ENCODE assay signal across 1 cellular context in the genomic region with DNA sequence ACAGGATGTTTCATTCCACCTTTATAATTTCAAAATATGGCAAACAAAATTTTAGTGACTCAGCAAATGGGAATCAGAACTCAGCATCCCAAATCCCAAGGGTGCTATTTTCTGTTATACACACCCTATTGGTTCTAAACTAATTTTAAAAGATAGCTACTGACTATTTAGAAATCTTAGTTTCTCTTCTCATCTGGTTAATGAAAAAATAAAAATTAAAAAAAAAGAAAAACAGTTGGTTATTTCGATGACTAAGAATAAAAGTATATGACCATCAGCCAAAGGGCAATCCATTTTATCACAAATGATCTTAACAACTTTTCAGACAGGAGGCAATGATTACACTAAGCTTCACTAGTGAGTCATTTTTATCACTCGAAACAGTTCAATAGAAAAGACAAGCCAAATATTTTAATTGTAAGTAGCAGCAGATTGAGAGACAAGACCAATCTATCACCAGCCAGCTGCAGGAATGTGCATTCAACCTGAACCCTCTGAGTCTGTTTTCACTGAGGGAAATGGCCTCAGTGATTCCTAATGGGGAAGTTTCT.
TF ChIP-seq lines count a peak whose summit lies in the region.

No MANE protein-coding gene starts in this region.

TF ChIP-seq in SK-N-SH, 30 proteins besides CTCF, POLR2A, EP300 and RAD21 (continued from another document):
- TF ChIP-seq, protein P1, sequence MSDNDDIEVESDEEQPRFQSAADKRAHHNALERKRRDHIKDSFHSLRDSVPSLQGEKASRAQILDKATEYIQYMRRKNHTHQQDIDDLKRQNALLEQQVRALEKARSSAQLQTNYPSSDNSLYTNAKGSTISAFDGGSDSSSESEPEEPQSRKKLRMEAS (IDR thresholded peaks at IDR 0.05; ENCODE audit: low read depth) = no peak
- TF ChIP-seq FOXJ3 (CRISPR knock-in tag; IDR thresholded peaks at IDR 0.05) = no peak
- no peak for TF ChIP-seq MEF2A (IDR thresholded peaks at IDR 0.05; ENCODE audit: borderline replicate concordance, low read depth)
- TF ChIP-seq FOXM1 (IDR thresholded peaks at IDR 0.05; ENCODE audit: low read depth) = no peak
- no peak for TF ChIP-seq CHD2 (IDR thresholded peaks at IDR 0.05; ENCODE audit: low read length, partially characterized antibody)
- TF ChIP-seq, protein P2, sequence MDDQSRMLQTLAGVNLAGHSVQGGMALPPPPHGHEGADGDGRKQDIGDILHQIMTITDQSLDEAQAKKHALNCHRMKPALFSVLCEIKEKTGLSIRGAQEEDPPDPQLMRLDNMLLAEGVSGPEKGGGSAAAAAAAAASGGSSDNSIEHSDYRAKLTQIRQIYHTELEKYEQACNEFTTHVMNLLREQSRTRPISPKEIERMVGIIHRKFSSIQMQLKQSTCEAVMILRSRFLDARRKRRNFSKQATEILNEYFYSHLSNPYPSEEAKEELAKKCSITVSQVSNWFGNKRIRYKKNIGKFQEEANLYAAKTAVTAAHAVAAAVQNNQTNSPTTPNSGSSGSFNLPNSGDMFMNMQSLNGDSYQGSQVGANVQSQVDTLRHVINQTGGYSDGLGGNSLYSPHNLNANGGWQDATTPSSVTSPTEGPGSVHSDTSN (IDR thresholded peaks at IDR 0.05) = peak; percentile 64; the same call in 1 of the 2 replicates
- no peak for TF ChIP-seq GATA2 (CRISPR knock-in tag; IDR thresholded peaks at IDR 0.05)
- TF ChIP-seq TEAD4 (IDR thresholded peaks at IDR 0.05; ENCODE audit: borderline replicate concordance, insufficient read depth) = no peak
- TF ChIP-seq TAF1 (IDR thresholded peaks at IDR 0.05; ENCODE audit: borderline replicate concordance, low read depth, low read length) = no peak
- no peak for TF ChIP-seq POLR2AphosphoS5 (IDR thresholded peaks at IDR 0.05; ENCODE audit: low read depth, low read length)
- TF ChIP-seq, protein P3, sequence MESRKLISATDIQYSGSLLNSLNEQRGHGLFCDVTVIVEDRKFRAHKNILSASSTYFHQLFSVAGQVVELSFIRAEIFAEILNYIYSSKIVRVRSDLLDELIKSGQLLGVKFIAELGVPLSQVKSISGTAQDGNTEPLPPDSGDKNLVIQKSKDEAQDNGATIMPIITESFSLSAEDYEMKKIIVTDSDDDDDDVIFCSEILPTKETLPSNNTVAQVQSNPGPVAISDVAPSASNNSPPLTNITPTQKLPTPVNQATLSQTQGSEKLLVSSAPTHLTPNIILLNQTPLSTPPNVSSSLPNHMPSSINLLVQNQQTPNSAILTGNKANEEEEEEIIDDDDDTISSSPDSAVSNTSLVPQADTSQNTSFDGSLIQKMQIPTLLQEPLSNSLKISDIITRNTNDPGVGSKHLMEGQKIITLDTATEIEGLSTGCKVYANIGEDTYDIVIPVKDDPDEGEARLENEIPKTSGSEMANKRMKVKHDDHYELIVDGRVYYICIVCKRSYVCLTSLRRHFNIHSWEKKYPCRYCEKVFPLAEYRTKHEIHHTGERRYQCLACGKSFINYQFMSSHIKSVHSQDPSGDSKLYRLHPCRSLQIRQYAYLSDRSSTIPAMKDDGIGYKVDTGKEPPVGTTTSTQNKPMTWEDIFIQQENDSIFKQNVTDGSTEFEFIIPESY (IDR thresholded peaks at IDR 0.05; ENCODE audit: borderline replicate concordance, low read depth) = no peak
- TF ChIP-seq NRF1 (IDR thresholded peaks at IDR 0.05; ENCODE audit: low read depth, low read length) = no peak
- no peak for TF ChIP-seq ELF1 (IDR thresholded peaks at IDR 0.05)
- TF ChIP-seq YY1 (IDR thresholded peaks at IDR 0.05; ENCODE audit: low read depth) = no peak
- TF ChIP-seq, protein P4, sequence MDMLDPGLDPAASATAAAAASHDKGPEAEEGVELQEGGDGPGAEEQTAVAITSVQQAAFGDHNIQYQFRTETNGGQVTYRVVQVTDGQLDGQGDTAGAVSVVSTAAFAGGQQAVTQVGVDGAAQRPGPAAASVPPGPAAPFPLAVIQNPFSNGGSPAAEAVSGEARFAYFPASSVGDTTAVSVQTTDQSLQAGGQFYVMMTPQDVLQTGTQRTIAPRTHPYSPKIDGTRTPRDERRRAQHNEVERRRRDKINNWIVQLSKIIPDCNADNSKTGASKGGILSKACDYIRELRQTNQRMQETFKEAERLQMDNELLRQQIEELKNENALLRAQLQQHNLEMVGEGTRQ (IDR thresholded peaks at IDR 0.05; ENCODE audit: borderline replicate concordance, low read depth, low read length) = no peak
- TF ChIP-seq JUND (IDR thresholded peaks at IDR 0.05) = peak; percentile 46; the same call in 1 of the 2 replicates
- TF ChIP-seq FOSL2 (IDR thresholded peaks at IDR 0.05; ENCODE audit: borderline replicate concordance, low read depth) = peak; percentile 34; the same call in 1 of the 2 replicates
- no peak for TF ChIP-seq RCOR1 (IDR thresholded peaks at IDR 0.05; ENCODE audit: low read length)
- TF ChIP-seq SIN3A (IDR thresholded peaks at IDR 0.05; ENCODE audit: borderline replicate concordance, low read depth, low read length) = no peak
- TF ChIP-seq GABPA (IDR thresholded peaks at IDR 0.05; ENCODE audit: low read depth) = no peak
- no peak for TF ChIP-seq EZH2phosphoT487 (IDR thresholded peaks at IDR 0.05; ENCODE audit: borderline replicate concordance, low read depth)
- TF ChIP-seq, protein P5, sequence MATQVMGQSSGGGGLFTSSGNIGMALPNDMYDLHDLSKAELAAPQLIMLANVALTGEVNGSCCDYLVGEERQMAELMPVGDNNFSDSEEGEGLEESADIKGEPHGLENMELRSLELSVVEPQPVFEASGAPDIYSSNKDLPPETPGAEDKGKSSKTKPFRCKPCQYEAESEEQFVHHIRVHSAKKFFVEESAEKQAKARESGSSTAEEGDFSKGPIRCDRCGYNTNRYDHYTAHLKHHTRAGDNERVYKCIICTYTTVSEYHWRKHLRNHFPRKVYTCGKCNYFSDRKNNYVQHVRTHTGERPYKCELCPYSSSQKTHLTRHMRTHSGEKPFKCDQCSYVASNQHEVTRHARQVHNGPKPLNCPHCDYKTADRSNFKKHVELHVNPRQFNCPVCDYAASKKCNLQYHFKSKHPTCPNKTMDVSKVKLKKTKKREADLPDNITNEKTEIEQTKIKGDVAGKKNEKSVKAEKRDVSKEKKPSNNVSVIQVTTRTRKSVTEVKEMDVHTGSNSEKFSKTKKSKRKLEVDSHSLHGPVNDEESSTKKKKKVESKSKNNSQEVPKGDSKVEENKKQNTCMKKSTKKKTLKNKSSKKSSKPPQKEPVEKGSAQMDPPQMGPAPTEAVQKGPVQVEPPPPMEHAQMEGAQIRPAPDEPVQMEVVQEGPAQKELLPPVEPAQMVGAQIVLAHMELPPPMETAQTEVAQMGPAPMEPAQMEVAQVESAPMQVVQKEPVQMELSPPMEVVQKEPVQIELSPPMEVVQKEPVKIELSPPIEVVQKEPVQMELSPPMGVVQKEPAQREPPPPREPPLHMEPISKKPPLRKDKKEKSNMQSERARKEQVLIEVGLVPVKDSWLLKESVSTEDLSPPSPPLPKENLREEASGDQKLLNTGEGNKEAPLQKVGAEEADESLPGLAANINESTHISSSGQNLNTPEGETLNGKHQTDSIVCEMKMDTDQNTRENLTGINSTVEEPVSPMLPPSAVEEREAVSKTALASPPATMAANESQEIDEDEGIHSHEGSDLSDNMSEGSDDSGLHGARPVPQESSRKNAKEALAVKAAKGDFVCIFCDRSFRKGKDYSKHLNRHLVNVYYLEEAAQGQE (IDR thresholded peaks at IDR 0.05; ENCODE audit: low read depth, low read length) = no peak
- 0 out of 2 replicates have a peak, but pooled peaks have one; percentile 20 for TF ChIP-seq NFIC (IDR thresholded peaks at IDR 0.05; ENCODE audit: borderline replicate concordance)
- peak; percentile 26; the same call in 1 of the 2 replicates for TF ChIP-seq TCF12 (IDR thresholded peaks at IDR 0.05)
- TF ChIP-seq, protein P6, sequence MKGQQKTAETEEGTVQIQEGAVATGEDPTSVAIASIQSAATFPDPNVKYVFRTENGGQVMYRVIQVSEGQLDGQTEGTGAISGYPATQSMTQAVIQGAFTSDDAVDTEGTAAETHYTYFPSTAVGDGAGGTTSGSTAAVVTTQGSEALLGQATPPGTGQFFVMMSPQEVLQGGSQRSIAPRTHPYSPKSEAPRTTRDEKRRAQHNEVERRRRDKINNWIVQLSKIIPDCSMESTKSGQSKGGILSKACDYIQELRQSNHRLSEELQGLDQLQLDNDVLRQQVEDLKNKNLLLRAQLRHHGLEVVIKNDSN (IDR thresholded peaks at IDR 0.05; ENCODE audit: borderline replicate concordance, low read depth) = no peak
